Comparison of ENCODE assay signal across 11 cellular contexts in the genomic region with DNA sequence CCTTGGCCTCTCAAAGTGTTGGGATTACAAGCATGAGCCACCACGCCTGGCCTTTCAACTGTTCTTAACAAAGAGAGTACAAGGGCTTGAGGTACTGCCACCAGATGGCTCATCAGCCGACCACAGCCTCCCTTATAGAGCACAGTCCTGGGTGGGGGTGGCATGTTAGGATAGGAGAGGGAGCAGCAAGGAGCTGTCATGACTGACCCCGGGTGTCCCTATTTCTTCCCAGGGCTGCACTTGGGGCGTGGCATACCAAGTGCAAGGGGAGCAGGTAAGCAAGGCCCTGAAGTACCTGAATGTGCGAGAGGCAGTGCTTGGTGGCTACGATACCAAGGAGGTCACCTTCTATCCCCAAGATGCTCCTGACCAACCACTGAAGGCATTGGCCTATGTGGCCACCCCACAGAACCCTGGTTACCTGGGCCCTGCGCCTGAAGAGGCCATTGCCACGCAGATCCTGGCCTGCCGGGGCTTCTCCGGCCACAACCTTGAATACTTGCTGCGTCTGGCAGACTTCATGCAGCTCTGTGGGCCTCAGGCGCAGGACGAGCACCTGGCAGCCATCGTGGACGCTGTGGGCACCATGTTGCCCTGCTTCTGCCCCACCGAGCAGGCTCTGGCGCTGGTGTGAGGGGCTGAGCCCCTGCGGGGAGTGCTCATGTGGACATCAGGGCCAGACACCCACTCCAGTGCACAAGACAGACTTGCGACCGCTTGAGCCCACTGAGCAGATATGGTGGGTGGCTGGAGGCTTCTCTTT. TPM values are rescaled to one million over a fixed set of nuclear protein-coding genes. Genes with fewer than 3 reads are reported as not detected.
A peak's percentile ranks its signal among the peaks of the same experiment; 100 is the strongest.
DNase-seq lines count a peak whose midpoint lies in the region; ATAC-seq and TF ChIP-seq lines count a peak whose summit lies in the region.
"Had no signal": no experiment of that assay in that cellular context is flagged by ENCODE, and none has a peak within 500 bp of the region (broad histone marks: within the 10 kb centered on the region; RNA-seq: fewer than 3 reads in every experiment).

No MANE protein-coding gene starts in this region.

- no peak for ATAC-seq in activated CD8-positive, alpha-beta T cell treated with anti-CD3 and anti-CD28 coated beads for 36 hours
- ATAC-seq in activated CD8-positive, alpha-beta T cell treated with anti-CD3 and anti-CD28 coated beads, Interleukin-2, amount 10 ng/mL, durations not matched to agents 7 days and 5 days: no peak
- no peak for ATAC-seq in GM18909 (IDR thresholded peaks at IDR 0.05; ENCODE audit: poor library complexity, unreplicated experiment)
- ATAC-seq: stimulated activated memory B cell treated with anti-CD40 and anti-IgM and Interleukin-4, amounts not matched to agents 10 μg/mL and 1 μg/mL and 100 μg/mL, for 72 hours had no signal

- H3K9me3 ChIP-seq in OCI-LY7 (ENCODE audit: low read length) (no peaks in the 10 kb centered on the region), sigmoid colon (no peaks in the 10 kb centered on the region)

- H4K20me1 ChIP-seq in OCI-LY7 (ENCODE audit: insufficient read depth, low read length): no peaks in the 10 kb centered on the region

- peaks cover 20% of the 10 kb centered on the region for H3K36me3 ChIP-seq in OCI-LY7 (ENCODE audit: insufficient read depth, low read length)
- H3K36me3 ChIP-seq in sigmoid colon: no peaks in the 10 kb centered on the region

- peak overlapping the region; percentile 94 for H3K4me3 Mint-ChIP-seq in activated CD8-positive, alpha-beta T cell treated with anti-CD3 and anti-CD28 coated beads for 36 hours
- H3K4me3 Mint-ChIP-seq in activated CD8-positive, alpha-beta T cell treated with anti-CD3 and anti-CD28 coated beads, Interleukin-2, amount 10 ng/mL, durations not matched to agents 7 days and 5 days: no peak overlapping the region
- peak overlapping the region; percentile 15 for H3K4me3 Mint-ChIP-seq in endothelial cell (ENCODE audit: unreplicated experiment)
- H3K4me3 Mint-ChIP-seq: stimulated activated memory B cell treated with anti-CD40 and anti-IgM and Interleukin-4, amounts not matched to agents 10 μg/mL and 1 μg/mL and 100 μg/mL, for 72 hours had no signal

- no peak overlapping the region for H2AFZ ChIP-seq in OCI-LY7 (ENCODE audit: low read length)

- no peaks in the 10 kb centered on the region for H3K27me3 ChIP-seq in sigmoid colon

- H3K27ac ChIP-seq in OCI-LY7 (ENCODE audit: low read depth, low read length, poor library complexity, severe bottlenecking) (no peak overlapping the region), sigmoid colon (peak overlapping the region in 3 of 4 donors; percentile 77 to 91 (median 86))

- CTCF ChIA-PET in activated CD8-positive, alpha-beta T cell treated with anti-CD3 and anti-CD28 coated beads for 36 hours (lab: Charles Lee): interaction anchor here (0.9 to 7.5 kb wide), 5 partner anchors 14 to 276 kb away, joined by 3 to 73 read pairs (median 4); a partner anchor contains a TSS
- CTCF ChIA-PET in activated CD8-positive, alpha-beta T cell treated with anti-CD3 and anti-CD28 coated beads, Interleukin-2, amount 10 ng/mL, durations not matched to agents 7 days and 5 days (lab: Charles Lee): interaction anchor here (7.2 kb wide), 1 partner anchor 14 kb away, joined by 67 read pairs; no protein-coding TSS in a partner anchor
- CTCF ChIA-PET in OCI-LY7 (lab: Charles Lee; ENCODE audit: unreplicated experiment): no interaction called here

- no peak for TF ChIP-seq CTCF in activated CD8-positive, alpha-beta T cell treated with anti-CD3 and anti-CD28 coated beads for 36 hours (IDR thresholded peaks at IDR 0.05)
- TF ChIP-seq CTCF in OCI-LY7 (conservative IDR thresholded peaks at IDR 0.05; ENCODE audit: low read length): no peak
- TF ChIP-seq CTCF in endothelial cell (IDR thresholded peaks at IDR 0.05; ENCODE audit: unreplicated experiment): no peak
- no peak for TF ChIP-seq CTCF in sigmoid colon (IDR thresholded peaks at IDR 0.05)

- H3K79me2 ChIP-seq in OCI-LY7 (ENCODE audit: insufficient read depth, low read depth, low read length): peaks cover 6% of the 10 kb centered on the region; the same call in 1 of the 2 replicates

- no peak for DNase-seq in activated CD8-positive, alpha-beta T cell treated with anti-CD3 and anti-CD28 coated beads for 36 hours
- no peak for DNase-seq in activated CD8-positive, alpha-beta T cell treated with anti-CD3 and anti-CD28 coated beads, Interleukin-2, amount 10 ng/mL, durations not matched to agents 7 days and 5 days
- DNase-seq in OCI-LY7 (ENCODE audit: low spot score) (peak; percentile 25), endothelial cell (ENCODE audit: low spot score) (no peak), sigmoid colon (no peak), SHP77 treated with DMSO at 0.1 percent for 48 hours (lab: John Stamatoyannopoulos, UW) (no peak), GDM1 (lab: John Stamatoyannopoulos, UW) (no peak)
- DNase-seq: activated effector memory CD4-positive, alpha-beta T cell treated with Interleukin-2 at 50 U/mL for 16 hours; NCI-H1694 treated with DMSO at 0.1 percent for 48 hours had no signal

- no peaks in the 10 kb centered on the region for H3K9me3 Mint-ChIP-seq in activated CD8-positive, alpha-beta T cell treated with anti-CD3 and anti-CD28 coated beads for 36 hours
- no peaks in the 10 kb centered on the region for H3K9me3 Mint-ChIP-seq in activated CD8-positive, alpha-beta T cell treated with anti-CD3 and anti-CD28 coated beads, Interleukin-2, amount 10 ng/mL, durations not matched to agents 7 days and 5 days (ENCODE audit: insufficient read depth)
- no peaks in the 10 kb centered on the region for H3K9me3 Mint-ChIP-seq in endothelial cell (ENCODE audit: unreplicated experiment)
- H3K9me3 Mint-ChIP-seq: stimulated activated memory B cell treated with anti-CD40 and anti-IgM and Interleukin-4, amounts not matched to agents 10 μg/mL and 1 μg/mL and 100 μg/mL, for 72 hours had no signal

- H3K4me1 ChIP-seq in OCI-LY7 (ENCODE audit: insufficient read depth, low read length, poor library complexity, severe bottlenecking) (peaks cover 26% of the 10 kb centered on the region), sigmoid colon (peaks cover 0 to 51% (median 37%) of the 10 kb centered on the region in 4 donors)

- peaks cover 37% of the 10 kb centered on the region for H3K36me3 Mint-ChIP-seq in activated CD8-positive, alpha-beta T cell treated with anti-CD3 and anti-CD28 coated beads for 36 hours (ENCODE audit: low read depth)
- peaks cover 21% of the 10 kb centered on the region for H3K36me3 Mint-ChIP-seq in activated CD8-positive, alpha-beta T cell treated with anti-CD3 and anti-CD28 coated beads, Interleukin-2, amount 10 ng/mL, durations not matched to agents 7 days and 5 days (ENCODE audit: low read depth)
- peaks cover 16% of the 10 kb centered on the region for H3K36me3 Mint-ChIP-seq in endothelial cell (ENCODE audit: low read depth, unreplicated experiment)
- H3K36me3 Mint-ChIP-seq: stimulated activated memory B cell treated with anti-CD40 and anti-IgM and Interleukin-4, amounts not matched to agents 10 μg/mL and 1 μg/mL and 100 μg/mL, for 72 hours had no signal

- intact Hi-C loops in activated CD8-positive, alpha-beta T cell treated with anti-CD3 and anti-CD28 coated beads for 36 hours (cut with micrococcal nuclease): loop anchor here (10.0 kb wide), 1 partner anchor 51 kb away; no protein-coding TSS in a partner anchor
- intact Hi-C loops in OCI-LY7 (cut with micrococcal nuclease; ENCODE audit: unreplicated experiment) (no loop called here), sigmoid colon (cut with DNase I) (loop anchor here (5.0 kb wide), 2 partner anchors 48 to 277 kb away; a partner anchor contains a TSS)

- H3K4me2 ChIP-seq in OCI-LY7 (ENCODE audit: low read length): no peak overlapping the region

- WGBS in sigmoid colon, 2 donors: 90 to 92% methylated on average over 20 of the region's 20 CpGs

- POLR2A ChIA-PET in activated CD8-positive, alpha-beta T cell treated with anti-CD3 and anti-CD28 coated beads for 36 hours (lab: Charles Lee): interaction anchor here (1.4 to 6.1 kb wide), 3 partner anchors 13 to 52 kb away, joined by 3 to 67 read pairs (median 4); no protein-coding TSS in a partner anchor
- POLR2A ChIA-PET in activated CD8-positive, alpha-beta T cell treated with anti-CD3 and anti-CD28 coated beads, Interleukin-2, amount 10 ng/mL, durations not matched to agents 7 days and 5 days (lab: Charles Lee): no interaction called here
- POLR2A ChIA-PET in OCI-LY7 (lab: Charles Lee): interaction anchor here (0.9 to 3.9 kb wide), 3 partner anchors 8 to 227 kb away, joined by 3 to 25 read pairs (median 9); no protein-coding TSS in a partner anchor

- TF ChIP-seq POLR2A in sigmoid colon (IDR thresholded peaks at IDR 0.05): no peak

- H3K27me3 Mint-ChIP-seq in activated CD8-positive, alpha-beta T cell treated with anti-CD3 and anti-CD28 coated beads for 36 hours: no peaks in the 10 kb centered on the region
- H3K27me3 Mint-ChIP-seq in activated CD8-positive, alpha-beta T cell treated with anti-CD3 and anti-CD28 coated beads, Interleukin-2, amount 10 ng/mL, durations not matched to agents 7 days and 5 days (ENCODE audit: low read depth): no peaks in the 10 kb centered on the region
- H3K27me3 Mint-ChIP-seq in endothelial cell (ENCODE audit: unreplicated experiment): peaks cover 12% of the 10 kb centered on the region
- H3K27me3 Mint-ChIP-seq: stimulated activated memory B cell treated with anti-CD40 and anti-IgM and Interleukin-4, amounts not matched to agents 10 μg/mL and 1 μg/mL and 100 μg/mL, for 72 hours had no signal

- H3K4me3 ChIP-seq in OCI-LY7 (ENCODE audit: low read depth, low read length, poor library complexity, severe bottlenecking): no peak overlapping the region
- no peak overlapping the region for H3K4me3 ChIP-seq in sigmoid colon

- BruUV-seq in OCI-LY7 (replicated peaks; lab: Mats Ljungman, UMichigan): no TSS peak

- H3K4me1 Mint-ChIP-seq in activated CD8-positive, alpha-beta T cell treated with anti-CD3 and anti-CD28 coated beads for 36 hours (ENCODE audit: low read depth): peaks cover 28% of the 10 kb centered on the region
- H3K4me1 Mint-ChIP-seq in activated CD8-positive, alpha-beta T cell treated with anti-CD3 and anti-CD28 coated beads, Interleukin-2, amount 10 ng/mL, durations not matched to agents 7 days and 5 days (ENCODE audit: low read depth): peaks cover 39% of the 10 kb centered on the region
- peaks cover 34% of the 10 kb centered on the region for H3K4me1 Mint-ChIP-seq in endothelial cell (ENCODE audit: unreplicated experiment)

- no peak overlapping the region for H3K27ac Mint-ChIP-seq in activated CD8-positive, alpha-beta T cell treated with anti-CD3 and anti-CD28 coated beads for 36 hours
- no peak overlapping the region for H3K27ac Mint-ChIP-seq in activated CD8-positive, alpha-beta T cell treated with anti-CD3 and anti-CD28 coated beads, Interleukin-2, amount 10 ng/mL, durations not matched to agents 7 days and 5 days
- no peak overlapping the region for H3K27ac Mint-ChIP-seq in endothelial cell (ENCODE audit: unreplicated experiment)
- H3K27ac Mint-ChIP-seq: stimulated activated memory B cell treated with anti-CD40 and anti-IgM and Interleukin-4, amounts not matched to agents 10 μg/mL and 1 μg/mL and 100 μg/mL, for 72 hours had no signal

- TF ChIP-seq EP300 in sigmoid colon (IDR thresholded peaks at IDR 0.05): no peak

- H3K9me2 ChIP-seq in OCI-LY7 (ENCODE audit: insufficient read depth, low read length): no peaks in the 10 kb centered on the region

RNA-seq across cellular contexts. Expression of a gene that starts 2.1 kb away (rescaled TPM):
- 10 to 100 TPM; 21.9 to 22.6 TPM for total RNA-seq in activated CD8-positive, alpha-beta T cell treated with anti-CD3 and anti-CD28 coated beads for 36 hours
- 1 to 10 TPM; 8.3 to 8.9 TPM for total RNA-seq in activated CD8-positive, alpha-beta T cell treated with anti-CD3 and anti-CD28 coated beads, Interleukin-2, amount 10 ng/mL, durations not matched to agents 7 days and 5 days
- 40.4 and 41.4 TPM in 2 replicates for total RNA-seq in OCI-LY7 (2014; rRNA removed; shearing (Covaris generic))
- total RNA-seq in OCI-LY7 (2022) (35.3 and 55.6 TPM in 2 replicates), endothelial cell (ENCODE audit: unreplicated experiment) (16.4 TPM), sigmoid colon (1 to 10 TPM in 3 of 4 donors, under 1 TPM in 1; 0.66 to 3.1 (median 2.4) TPM)
- 10 to 100 TPM in 1 of 3 donors, 1 to 10 TPM in 2; 3.0 to 31.4 (median 8.3) TPM for polyA plus RNA-seq in sigmoid colon

RNA-seq across cellular contexts. Expression of a gene that starts 26.2 kb away (rescaled TPM):
- total RNA-seq in activated CD8-positive, alpha-beta T cell treated with anti-CD3 and anti-CD28 coated beads for 36 hours: not detected
- not detected for total RNA-seq in activated CD8-positive, alpha-beta T cell treated with anti-CD3 and anti-CD28 coated beads, Interleukin-2, amount 10 ng/mL, durations not matched to agents 7 days and 5 days
- 0.19 TPM in 1 of 2 replicates, not detected in the other for total RNA-seq in OCI-LY7 (2014; rRNA removed; shearing (Covaris generic))
- total RNA-seq in OCI-LY7 (2022): 0.15 TPM in 1 of 2 replicates, not detected in the other
- total RNA-seq in endothelial cell (ENCODE audit: unreplicated experiment): 257 TPM
- 1 to 10 TPM; 3.5 to 5.4 (median 4.6) TPM for total RNA-seq in sigmoid colon
- polyA plus RNA-seq in sigmoid colon: 10 to 100 TPM in 1 of 3 donors, 1 to 10 TPM in 2; 1.6 to 12.2 (median 3.6) TPM

Comparison
In these comparisons a context has a peak if more than half of its experiments do, and no peak if none do; other contexts are left out.
1. RNA of a gene that starts 26.2 kb away (total RNA-seq): 257 TPM in endothelial cell (single experiment); 3.5 to 5.4 TPM in sigmoid colon, 0.15 to 0.19 TPM in OCI-LY7, not detected in activated CD8-positive, alpha-beta T cell treated with anti-CD3 and anti-CD28 coated beads for 36 hours and not detected in activated CD8-positive, alpha-beta T cell treated with anti-CD3 and anti-CD28 coated beads, Interleukin-2, amount 10 ng/mL, durations not matched to agents 7 days and 5 days; every median in the first group is over 10 times any median in the second.